In the genomic region with DNA sequence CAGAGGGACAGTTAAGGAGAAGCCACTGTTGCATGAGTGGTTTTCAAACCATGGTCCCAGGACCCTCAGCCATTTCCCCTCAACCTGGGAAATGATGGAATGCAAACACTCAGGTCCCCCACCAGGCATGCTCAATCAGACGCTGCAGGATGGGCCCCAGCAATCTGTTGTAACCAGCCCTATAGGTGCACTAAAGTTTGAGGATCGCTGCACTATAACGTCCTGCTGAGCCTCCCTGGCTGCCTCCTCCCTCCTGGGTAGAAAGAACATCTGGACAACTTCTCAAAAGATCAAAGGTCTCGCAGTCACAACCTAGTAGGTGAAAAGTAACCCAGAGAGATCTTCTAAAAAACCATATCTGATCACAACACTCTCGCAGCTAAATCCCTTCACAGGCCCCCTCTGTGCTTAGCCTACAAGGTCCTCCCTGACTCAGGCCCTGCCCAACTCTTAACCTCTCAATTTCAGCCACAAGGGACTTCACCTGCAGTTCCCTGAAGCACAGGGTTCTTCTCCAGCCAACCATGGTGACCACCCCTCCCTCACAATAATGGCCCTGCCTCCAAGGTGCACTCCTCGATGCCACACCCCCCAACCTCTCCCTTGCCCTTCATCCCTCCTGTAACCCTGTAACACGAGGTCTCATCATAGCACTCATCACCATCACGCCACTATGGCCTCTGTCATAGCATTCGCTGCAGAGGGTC, we compare ENCODE assay signal across 8 cellular contexts. TPM values are rescaled to one million over a fixed set of nuclear protein-coding genes. Genes with fewer than 3 reads are reported as not detected.
DNase-seq lines count a peak whose midpoint lies in the region; ATAC-seq and TF ChIP-seq lines count a peak whose summit lies in the region.

No MANE protein-coding gene starts in this region.

- peaks cover 22% of the 10 kb centered on the region for H3K4me1 ChIP-seq in mammary epithelial cell (ENCODE audit: insufficient read depth, low read length)
- peaks cover 15% of the 10 kb centered on the region for H3K4me1 ChIP-seq in prostate gland (replicated peaks)
- H3K4me1 ChIP-seq in adrenal gland (replicated peaks in 1 of 2): peaks cover 15 to 58% of the 10 kb centered on the region in 2 donors

- dilution Hi-C loops in mammary epithelial cell (cut with HindIII; ENCODE audit: low sequenced_read_pairs): no loop called here

- no peaks in the 10 kb centered on the region for H3K27me3 ChIP-seq in mammary epithelial cell (ENCODE audit: insufficient read depth, low read length)
- no peaks in the 10 kb centered on the region for H3K27me3 ChIP-seq in prostate gland (replicated peaks; ENCODE audit: insufficient read depth)
- H3K27me3 ChIP-seq in adrenal gland: no peaks in the 10 kb centered on the region

- peak overlapping the region; percentile 84 for H3K4me2 ChIP-seq in mammary epithelial cell (ENCODE audit: insufficient read depth, low read depth, low read length)

- H3K27ac ChIP-seq in mammary epithelial cell (ENCODE audit: insufficient read depth, low read depth, low read length) (no peak overlapping the region), prostate gland (peak overlapping the region; percentile 88 to 90), adrenal gland (peak overlapping the region in 1 of 5 donors; percentile 91)

- H3K9me3 ChIP-seq in mammary epithelial cell (replicated peaks; ENCODE audit: insufficient read depth, low read length): no peaks in the 10 kb centered on the region
- H3K9me3 ChIP-seq in prostate gland: no peaks in the 10 kb centered on the region
- H3K9me3 ChIP-seq in adrenal gland (replicated peaks in 1 of 3): no peaks in the 10 kb centered on the region

- H4K20me1 ChIP-seq in mammary epithelial cell (ENCODE audit: insufficient read depth, low read length): no peaks in the 10 kb centered on the region

- no peak for TF ChIP-seq POLR2A in prostate gland (IDR thresholded peaks at IDR 0.05)
- no peak for TF ChIP-seq POLR2A in adrenal gland (IDR thresholded peaks at IDR 0.05)

- no peak overlapping the region for H3K9ac ChIP-seq in mammary epithelial cell (ENCODE audit: insufficient read depth, low read length)

- H3K4me3 ChIP-seq in mammary epithelial cell (replicated peaks in 1 of 3; ENCODE audit: insufficient read depth in 1 of 3, low read depth in 2 of 3, low read length in 3 of 3): peak overlapping the region in 1 of 3 experiments; percentile 79
- H3K4me3 ChIP-seq in prostate gland: peak overlapping the region; percentile 93 to 96
- H3K4me3 ChIP-seq in adrenal gland: no peak overlapping the region

- peak; percentile 30 for ATAC-seq in GM18858 (IDR thresholded peaks at IDR 0.05; ENCODE audit: unreplicated experiment)
- peak; percentile 39 for ATAC-seq in HG02943 (IDR thresholded peaks at IDR 0.05; ENCODE audit: low read depth, unreplicated experiment)

- H2AFZ ChIP-seq in mammary epithelial cell (ENCODE audit: low read depth, low read length): no peak overlapping the region

- no peak for DNase-seq in mammary epithelial cell
- DNase-seq in prostate gland (ENCODE audit: low spot score): no peak
- no peak for DNase-seq in cerebellar cortex (ENCODE audit: low spot score)
- no peak for DNase-seq in NCI-H1105 (lab: John Stamatoyannopoulos, UW)
- DNase-seq in DMS114 treated with DMSO at 0.1 percent for 48 hours (lab: John Stamatoyannopoulos, UW; ENCODE audit: unreplicated experiment): no peak
- DNase-seq in adrenal gland: no peak

- in situ Hi-C loops in mammary epithelial cell (cut with MboI; ENCODE audit: low sequenced_read_pairs in 2 of 2): loop anchor here in 1 of 2 donors (5.0 to 25.0 kb wide), 2 partner anchors 153 to 322 kb away; partner anchors contain the start of gene ALDH1B1

- H3K36me3 ChIP-seq in mammary epithelial cell (ENCODE audit: insufficient read depth, low read length) (peaks cover 5% of the 10 kb centered on the region), prostate gland (no peaks in the 10 kb centered on the region), adrenal gland (replicated peaks in 1 of 2) (no peaks in the 10 kb centered on the region)

- peaks cover 83% of the 10 kb centered on the region for H3K79me2 ChIP-seq in mammary epithelial cell (ENCODE audit: insufficient read depth, low read length)

- CTCF ChIA-PET in mammary epithelial cell (lab: Charles Lee; ENCODE audit: low non-redundant PET): no interaction called here

- intact Hi-C loops in mammary epithelial cell (cut with micrococcal nuclease): loop anchor here (1.0 to 10.0 kb wide), 6 partner anchors 19 to 581 kb away; partner anchors contain the start of gene POLR1E
- intact Hi-C loops in prostate gland (cut with DNase I): loop anchor here (5.0 kb wide), 3 partner anchors 33 to 148 kb away; no protein-coding TSS in a partner anchor
- intact Hi-C loops in adrenal gland (cut with DNase I): loop anchor here (5.0 kb wide), 2 partner anchors 143 to 148 kb away; no protein-coding TSS in a partner anchor

- TF ChIP-seq CTCF in mammary epithelial cell (conservative IDR thresholded peaks at IDR 0.05 in 1 of 2, IDR thresholded peaks at IDR 0.05 in 1 of 2; ENCODE audit: extremely low read depth in 1 of 2, insufficient read depth in 1 of 2, low read depth in 1 of 2, low read length in 2 of 2) (no peak), prostate gland (IDR thresholded peaks at IDR 0.05) (no peak), adrenal gland (IDR thresholded peaks at IDR 0.05) (no peak)

- BruUV-seq in mammary epithelial cell (replicated peaks; lab: Mats Ljungman, UMichigan): no TSS peak

- WGBS in mammary epithelial cell (ENCODE audit: low coverage, missing lambda C conversion rate): 96% methylated on average over 9 of the region's 9 CpGs
- 32% methylated on average over 9 of the region's 9 CpGs for WGBS in prostate gland
- WGBS in adrenal gland, 4 donors: 87 to 89% (median 87%) methylated on average over 6 to 9 of the region's 9 CpGs

RNA-seq across cellular contexts. Expression of gene SHB, which starts 3.5 kb away (rescaled TPM):
- 10 to 100 TPM; 30.5 to 31.5 TPM for total RNA-seq in mammary epithelial cell
- polyA plus RNA-seq in mammary epithelial cell: 14.9 TPM
- 16.7 TPM for polyA minus RNA-seq in mammary epithelial cell
- total RNA-seq in prostate gland: 10 to 100 TPM; 53.2 to 54.8 TPM
- 10 to 100 TPM in 6 of 8 donors, 1 to 10 TPM in 2; 5.8 to 21.2 (median 14.2) TPM for total RNA-seq in adrenal gland
- 1 to 10 TPM; 6.0 to 7.9 (median 6.8) TPM for polyA plus RNA-seq in adrenal gland

Comparison
In these comparisons a context has a peak if more than half of its experiments do, and no peak if none do; other contexts are left out.
1. H3K4me3 ChIP-seq: peak in prostate gland (2 of 2); none in adrenal gland (0 of 4).